In the genomic region with DNA sequence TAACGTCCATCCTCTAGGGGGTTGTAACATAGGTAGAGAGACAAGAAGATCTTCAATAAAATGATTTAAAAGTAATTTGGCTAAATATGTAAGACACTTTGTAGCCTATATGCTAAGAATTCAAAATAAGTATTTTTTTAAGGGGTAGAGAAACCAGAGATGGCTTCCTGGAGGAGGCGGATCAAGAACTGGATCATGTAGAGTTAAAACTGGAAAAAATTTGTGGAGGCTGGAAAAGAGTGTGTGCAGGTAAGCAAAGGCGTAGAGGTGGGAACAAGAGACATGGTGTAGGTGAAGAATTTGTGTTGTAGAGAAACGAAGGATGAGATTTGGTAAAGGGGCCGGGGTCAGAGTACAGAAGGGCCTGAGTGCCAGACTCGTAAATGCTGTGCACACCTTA, we compare ENCODE assay signal across 34 cellular contexts.
"Had no signal": no experiment of that assay in that cellular context is flagged by ENCODE, and none has a peak within 500 bp of the region (broad histone marks: within the 10 kb centered on the region; RNA-seq: fewer than 3 reads in every experiment).

No MANE protein-coding gene starts in this region.

- H3K9me3 ChIP-seq: MG63 had no signal

- H3K9ac ChIP-seq: KMS-11 had no signal

- DNase-seq: Karpas-422, Kasumi-1, MG63, MM.1S, MV-4-11, NCI-H1048, NCI-H1092, NCI-H1092 treated with DMSO at 0.1 percent for 48 hours, NCI-H1105, NCI-H1105 treated with DMSO at 0.1 percent for 48 hours, NCI-H1417, NCI-H1417 treated with DMSO at 0.1 percent for 48 hours, NCI-H1436, NCI-H1436 treated with DMSO at 0.1 percent for 48 hours, NCI-H146, NCI-H1694, NCI-H1694 treated with DMSO at 0.1 percent for 48 hours, NCI-H187, NCI-H187 treated with DMSO at 0.1 percent for 48 hours, NCI-H1930, NCI-H2029, NCI-H2029 treated with DMSO at 0.1 percent for 48 hours, NCI-H2081, NCI-H2081 treated with DMSO at 0.1 percent for 48 hours, NCI-H2107, NCI-H2171, NCI-H2171 treated with DMSO at 0.1 percent for 48 hours, NCI-H2227 treated with DMSO at 0.1 percent for 48 hours, NCI-H226, NCI-H345, NCI-H446, NCI-H446 treated with DMSO at 0.1 percent for 48 hours, NCI-H510A had no signal

- H3K4me2 ChIP-seq: KMS-11 had no signal

- H3K4me3 ChIP-seq: MG63 had no signal

- H3K36me3 ChIP-seq: MG63 had no signal

- H3K27me3 ChIP-seq: MG63 had no signal

- H3K27ac ChIP-seq: KMS-11 had no signal
